ENCODE assay signal across 2 cellular contexts in genomic region chr12:7695159-7695930, GRCh38.
TF ChIP-seq lines count a peak whose summit lies in the region.

GDF3 (minus strand) TSS chr12:7695775; CDS start chr12:7695728, 47 bp downstream.

TF ChIP-seq in endothelial cell of umbilical vein, 7 proteins besides CTCF, POLR2A, EP300 and RAD21 (continued from another document):
- TF ChIP-seq, protein P1, sequence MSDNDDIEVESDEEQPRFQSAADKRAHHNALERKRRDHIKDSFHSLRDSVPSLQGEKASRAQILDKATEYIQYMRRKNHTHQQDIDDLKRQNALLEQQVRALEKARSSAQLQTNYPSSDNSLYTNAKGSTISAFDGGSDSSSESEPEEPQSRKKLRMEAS (IDR thresholded peaks at IDR 0.05; ENCODE audit: insufficient read depth, insufficient read length): no peak
- TF ChIP-seq MYC (IDR thresholded peaks at IDR 0.05; ENCODE audit: low read depth, low read length) (no peak), GATA2 (IDR thresholded peaks at IDR 0.05; ENCODE audit: insufficient read depth, insufficient read length, low read depth, low read length) (peak; percentile 64)

TF ChIP-seq in SK-N-SH, 30 proteins besides CTCF, POLR2A, EP300 and RAD21 (continued from another document):
- TF ChIP-seq EZH2phosphoT487 (IDR thresholded peaks at IDR 0.05; ENCODE audit: borderline replicate concordance, low read depth) (no peak), POLR2AphosphoS5 (IDR thresholded peaks at IDR 0.05; ENCODE audit: low read depth, low read length) (no peak), REST (IDR thresholded peaks at IDR 0.05; ENCODE audit: low read depth, low read length) (no peak), CHD2 (IDR thresholded peaks at IDR 0.05; ENCODE audit: low read length, partially characterized antibody) (no peak), NFIC (IDR thresholded peaks at IDR 0.05; ENCODE audit: borderline replicate concordance) (no peak), FOXJ3 (CRISPR knock-in tag; IDR thresholded peaks at IDR 0.05) (no peak), JUND (IDR thresholded peaks at IDR 0.05) (no peak), ELF1 (IDR thresholded peaks at IDR 0.05) (no peak), TAF1 (IDR thresholded peaks at IDR 0.05; ENCODE audit: borderline replicate concordance, low read depth, low read length) (no peak), SMC3 (IDR thresholded peaks at IDR 0.05; ENCODE audit: low read depth, low read length) (no peak), RFX5 (IDR thresholded peaks at IDR 0.05; ENCODE audit: low read length) (no peak), YY1 (IDR thresholded peaks at IDR 0.05; ENCODE audit: low read depth) (no peak), FOXM1 (IDR thresholded peaks at IDR 0.05; ENCODE audit: low read depth) (no peak)
- TF ChIP-seq, protein P2, sequence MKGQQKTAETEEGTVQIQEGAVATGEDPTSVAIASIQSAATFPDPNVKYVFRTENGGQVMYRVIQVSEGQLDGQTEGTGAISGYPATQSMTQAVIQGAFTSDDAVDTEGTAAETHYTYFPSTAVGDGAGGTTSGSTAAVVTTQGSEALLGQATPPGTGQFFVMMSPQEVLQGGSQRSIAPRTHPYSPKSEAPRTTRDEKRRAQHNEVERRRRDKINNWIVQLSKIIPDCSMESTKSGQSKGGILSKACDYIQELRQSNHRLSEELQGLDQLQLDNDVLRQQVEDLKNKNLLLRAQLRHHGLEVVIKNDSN (IDR thresholded peaks at IDR 0.05; ENCODE audit: borderline replicate concordance, low read depth): no peak
